In the genomic region with DNA sequence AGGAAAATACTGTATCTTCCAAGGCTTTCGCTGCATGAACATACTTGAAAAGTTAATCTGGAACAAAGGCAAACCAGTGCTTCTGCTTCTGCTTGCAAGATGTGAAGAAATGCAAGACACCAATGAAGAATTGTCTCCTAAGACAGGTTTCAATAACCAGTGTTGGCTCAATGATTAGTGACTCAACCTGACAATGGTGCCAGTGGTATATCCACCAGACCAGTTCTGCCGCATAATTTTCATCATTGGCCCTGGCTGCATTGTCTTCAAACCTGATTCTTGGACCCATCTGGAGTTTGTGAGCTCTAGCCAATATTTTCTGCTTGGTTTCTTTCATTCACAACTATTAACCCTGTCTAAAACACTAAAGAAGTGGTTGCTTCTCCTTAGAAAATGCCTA, we compare ENCODE assay signal across 29 cellular contexts. TPM values are rescaled to one million over a fixed set of nuclear protein-coding genes. Genes with fewer than 3 reads are reported as not detected.
"Had no signal": no experiment of that assay in that cellular context is flagged by ENCODE, and none has a peak within 500 bp of the region (broad histone marks: within the 10 kb centered on the region; RNA-seq: fewer than 3 reads in every experiment).

No MANE protein-coding gene starts in this region.

- H3K9me3 ChIP-seq: gastrocnemius medialis, ovary, psoas muscle, sigmoid colon, thoracic aorta, tibial nerve, upper lobe of right lung, uterus had no signal

- H3K4me1 ChIP-seq: gastrocnemius medialis, psoas muscle, sigmoid colon, tibial nerve, upper lobe of right lung, uterus had no signal

- H3K27ac ChIP-seq: coronary artery, gastrocnemius medialis, ovary, psoas muscle, sigmoid colon, thoracic aorta, tibial nerve, upper lobe of right lung, uterus had no signal

- H3K4me3 ChIP-seq: coronary artery, gastrocnemius medialis, lung, ovary, psoas muscle, sigmoid colon, thoracic aorta, tibial nerve, upper lobe of right lung, uterus had no signal

- DNase-seq: dermis blood vessel endothelial cell; effector memory CD4-positive, alpha-beta T cell; erythroblast; foreskin fibroblast; gastrocnemius medialis; head of caudate nucleus; kidney; natural killer cell; occipital lobe; ovary; posterior cingulate gyrus; psoas muscle; right cardiac atrium; sigmoid colon; stimulated activated CD4-positive, alpha-beta T cell treated with anti-CD3 and anti-CD28 coated beads, Interleukin-2, amount 100 ng/mL, for 24 hours; stimulated activated CD4-positive, alpha-beta T cell treated with anti-CD3 and anti-CD28 coated beads, Interleukin-4, amount 100 ng/mL, for 24 hours; stimulated activated naive CD8-positive, alpha-beta T cell treated with anti-CD3 and anti-CD28 coated beads, Interleukin-15, Interleukin-2, amounts not matched to agents 100 U/mL and 50 U/mL, for 24 hours; substantia nigra; upper lobe of right lung; uterus had no signal

- H3K36me3 ChIP-seq: gastrocnemius medialis, ovary, sigmoid colon, thoracic aorta, tibial nerve, upper lobe of right lung, uterus had no signal

- ATAC-seq: gastrocnemius medialis; left lobe of liver; natural killer cell; psoas muscle; right cardiac atrium; stimulated activated memory B cell treated with anti-CD40 and anti-IgM and Interleukin-4, amounts not matched to agents 10 μg/mL and 1 μg/mL and 100 μg/mL, for 72 hours; stimulated activated naive CD8-positive, alpha-beta T cell treated with anti-CD3 and anti-CD28 coated beads, Interleukin-15, Interleukin-2, amounts not matched to agents 100 U/mL and 50 U/mL, for 24 hours; upper lobe of right lung had no signal

- H3K27me3 ChIP-seq: gastrocnemius medialis, ovary, sigmoid colon, tibial nerve, upper lobe of right lung, uterus had no signal

RNA-seq across cellular contexts. Expression of gene ANKRD22, which starts 14.8 kb away (rescaled TPM):
- total RNA-seq: dermis blood vessel endothelial cell, endothelial cell of umbilical vein, gastrocnemius medialis, glomerular endothelial cell, left lobe of liver, natural killer cell, psoas muscle, sigmoid colon, skeletal muscle tissue, thoracic aorta, tibial nerve had no signal
